ENCODE assay signal across 23 cellular contexts in genomic region chr2:234725528-234726264, GRCh38.
A peak's percentile ranks its signal among the peaks of the same experiment; 100 is the strongest.
DNase-seq lines count a peak whose midpoint lies in the region; ATAC-seq, FAIRE-seq and TF ChIP-seq lines count a peak whose summit lies in the region.
"Had no signal": no experiment of that assay in that cellular context is flagged by ENCODE, and none has a peak within 500 bp of the region (broad histone marks: within the 10 kb centered on the region; RNA-seq: fewer than 3 reads in every experiment).

No MANE protein-coding gene starts in this region.

- no peaks in the 10 kb centered on the region for H4K20me1 ChIP-seq in astrocyte (ENCODE audit: insufficient read depth, low read length)

- no peak for ATAC-seq in GM19467 (IDR thresholded peaks at IDR 0.05; ENCODE audit: unreplicated experiment)
- no peak for ATAC-seq in HG03097 (IDR thresholded peaks at IDR 0.05; ENCODE audit: low FRiP score, unreplicated experiment)
- ATAC-seq: natural killer cell treated with Interleukin-12 subunit alpha and Interleukin-12 subunit beta and Interleukin-15 and Interleukin-18, amount 100 ng/mL, for 72 hours; T-helper 17 cell had no signal

- no peaks in the 10 kb centered on the region for H3K27me3 Mint-ChIP-seq in astrocyte (ENCODE audit: low read depth, unreplicated experiment)
- H3K27me3 Mint-ChIP-seq: activated B cell treated with CpG ODN at 0.5 μM for 24 hours had no signal

- TF ChIP-seq CTCF in astrocyte (IDR thresholded peaks at IDR 0.05; ENCODE audit: insufficient read depth, low read depth, low read length), result no peak

- DNase-seq in A172 (ENCODE audit: low spot score) (peak; percentile 31), HCEC 1CT (peak; percentile 32), astrocyte (ENCODE audit: low read depth) (peak; percentile 19), islet precursor cell (peak; percentile 67), UCSD-AML1 (lab: John Stamatoyannopoulos, UW; ENCODE audit: unreplicated experiment) (no peak), NCI-H146 (lab: John Stamatoyannopoulos, UW) (no peak)
- DNase-seq: activated B cell treated with CpG ODN at 0.5 μM for 24 hours; activated naive CD8-positive, alpha-beta T cell treated with anti-CD3 and anti-CD28 coated beads for 36 hours; erythroblast; H7; head of caudate nucleus; mesendoderm; NCI-H1092 treated with DMSO at 0.1 percent for 48 hours; NCI-H524; SHP77 treated with DMSO at 0.1 percent for 48 hours; small intestine; T-helper 17 cell had no signal

- no peaks in the 10 kb centered on the region for H3K9me3 Mint-ChIP-seq in astrocyte (ENCODE audit: unreplicated experiment)
- H3K9me3 Mint-ChIP-seq: activated B cell treated with CpG ODN at 0.5 μM for 24 hours; activated naive CD8-positive, alpha-beta T cell treated with anti-CD3 and anti-CD28 coated beads for 36 hours; natural killer cell treated with Interleukin-12 subunit alpha and Interleukin-12 subunit beta and Interleukin-15 and Interleukin-18, amount 100 ng/mL, for 72 hours had no signal

- H3K27me3 ChIP-seq in astrocyte (ENCODE audit: insufficient read depth, low read length), result no peaks in the 10 kb centered on the region

- peak; percentile 20 for FAIRE-seq in astrocyte (lab: Jason Lieb, UNC)
- FAIRE-seq: A204.1, small intestine had no signal

- H3K9me3 ChIP-seq in astrocyte (ENCODE audit: insufficient read depth, low read depth, low read length), result no peaks in the 10 kb centered on the region
- H3K9me3 ChIP-seq: prostate gland had no signal

- no peaks in the 10 kb centered on the region for H3K79me2 ChIP-seq in astrocyte (ENCODE audit: insufficient read depth, low read length)

- peaks cover 21% of the 10 kb centered on the region for H3K4me1 Mint-ChIP-seq in astrocyte (ENCODE audit: low read depth, unreplicated experiment)
- H3K4me1 Mint-ChIP-seq: activated B cell treated with CpG ODN at 0.5 μM for 24 hours; activated naive CD8-positive, alpha-beta T cell treated with anti-CD3 and anti-CD28 coated beads for 36 hours; T-helper 17 cell had no signal

- H3K36me3 ChIP-seq in astrocyte (ENCODE audit: insufficient read depth, low read length), result no peaks in the 10 kb centered on the region
- H3K36me3 ChIP-seq: prostate gland had no signal

- H3K27ac Mint-ChIP-seq in astrocyte (ENCODE audit: unreplicated experiment), result no peak overlapping the region
- H3K27ac Mint-ChIP-seq: activated B cell treated with CpG ODN at 0.5 μM for 24 hours; activated naive CD8-positive, alpha-beta T cell treated with anti-CD3 and anti-CD28 coated beads for 36 hours; natural killer cell treated with Interleukin-12 subunit alpha and Interleukin-12 subunit beta and Interleukin-15 and Interleukin-18, amount 100 ng/mL, for 72 hours; T-helper 17 cell had no signal

- peaks cover 5% of the 10 kb centered on the region for H3K4me1 ChIP-seq in astrocyte (ENCODE audit: insufficient read depth, low read length)
- H3K4me1 ChIP-seq: prostate gland had no signal

- H3K27ac ChIP-seq in astrocyte (ENCODE audit: low read depth, low read length), result no peak overlapping the region
- H3K27ac ChIP-seq: KMS-11, prostate gland had no signal

- no peaks in the 10 kb centered on the region for H3K36me3 Mint-ChIP-seq in astrocyte (ENCODE audit: low read depth, unreplicated experiment)
- H3K36me3 Mint-ChIP-seq: activated naive CD8-positive, alpha-beta T cell treated with anti-CD3 and anti-CD28 coated beads for 36 hours; natural killer cell treated with Interleukin-12 subunit alpha and Interleukin-12 subunit beta and Interleukin-15 and Interleukin-18, amount 100 ng/mL, for 72 hours had no signal

- no peak overlapping the region for H3K4me3 Mint-ChIP-seq in astrocyte (ENCODE audit: unreplicated experiment)
- H3K4me3 Mint-ChIP-seq: activated B cell treated with CpG ODN at 0.5 μM for 24 hours; activated naive CD8-positive, alpha-beta T cell treated with anti-CD3 and anti-CD28 coated beads for 36 hours; natural killer cell treated with Interleukin-12 subunit alpha and Interleukin-12 subunit beta and Interleukin-15 and Interleukin-18, amount 100 ng/mL, for 72 hours; T-helper 17 cell had no signal

- H3K9ac ChIP-seq in astrocyte (ENCODE audit: low read length), result no peak overlapping the region
- H3K9ac ChIP-seq: KMS-11 had no signal

- peak overlapping the region; percentile 11 for H2AFZ ChIP-seq in astrocyte (ENCODE audit: low read depth, low read length)

- no peak overlapping the region for H3K4me3 ChIP-seq in astrocyte (ENCODE audit: insufficient read depth, low read depth, low read length)
- H3K4me3 ChIP-seq: prostate gland had no signal

- peak overlapping the region; percentile 25 for H3K4me2 ChIP-seq in astrocyte (ENCODE audit: low read length)
- H3K4me2 ChIP-seq: KMS-11 had no signal

Comparison
In these comparisons a context has a peak if more than half of its experiments do, and no peak if none do; other contexts are left out.
1. DNase-seq: peak in A172 (single experiment), HCEC 1CT (single experiment), astrocyte (single experiment) and islet precursor cell (single experiment); none in UCSD-AML1 (single experiment) and NCI-H146 (single experiment).